12 cellular contexts compared by ENCODE assay signal in the genomic region with DNA sequence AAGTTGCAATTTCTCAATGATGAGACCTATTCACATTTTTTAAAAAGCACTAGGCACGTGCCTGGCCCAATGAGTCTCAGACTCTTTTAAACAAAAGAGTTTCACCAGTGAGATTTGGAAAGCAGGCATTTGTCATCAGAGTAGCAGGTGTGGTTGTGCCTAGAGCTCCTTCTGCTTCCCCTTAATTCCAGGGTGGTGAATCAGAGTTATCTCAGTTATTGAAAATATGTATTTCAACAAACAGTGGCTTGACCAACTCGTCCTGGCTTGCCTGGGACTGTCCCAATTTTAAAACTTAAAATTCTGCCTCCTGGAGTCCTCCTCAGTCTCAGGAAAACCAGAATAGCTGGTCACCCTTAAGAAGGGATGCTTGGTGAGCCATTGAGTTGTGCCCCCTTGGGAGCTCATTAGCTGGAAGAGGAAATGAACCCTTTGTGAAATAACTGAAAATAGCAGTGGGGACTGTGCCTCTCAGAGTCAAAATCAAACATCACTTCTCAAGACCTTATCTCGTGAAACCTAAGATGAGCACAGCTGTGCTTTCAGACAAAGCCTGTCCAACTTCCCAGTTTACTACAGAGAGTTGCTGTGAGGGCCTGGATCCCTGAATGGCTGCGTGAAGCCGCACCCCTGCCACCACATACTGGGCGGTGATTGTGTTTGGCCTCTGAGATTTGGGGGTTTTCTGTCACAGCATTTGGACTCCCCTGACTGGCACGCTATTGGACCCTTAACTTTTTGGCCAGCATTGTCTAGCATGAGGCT.
A peak's percentile ranks its signal among the peaks of the same experiment; 100 is the strongest.
DNase-seq lines count a peak whose midpoint lies in the region; ATAC-seq, FAIRE-seq and TF ChIP-seq lines count a peak whose summit lies in the region.
"Had no signal": no experiment of that assay in that cellular context is flagged by ENCODE, and none has a peak within 500 bp of the region (broad histone marks: within the 10 kb centered on the region; RNA-seq: fewer than 3 reads in every experiment).

No MANE protein-coding gene starts in this region.

- H3K27me3 Mint-ChIP-seq in brain = peaks cover 19% of the 10 kb centered on the region

- DNase-seq in D341Med (ENCODE audit: low spot score) = peak; percentile 9
- peak; percentile 99 for DNase-seq in LHCN-M2 (ENCODE audit: low read depth)
- DNase-seq in myocyte (ENCODE audit: low read depth) = peak; percentile 97
- no peak for DNase-seq in GM12892 (ENCODE audit: insufficient read length)
- no peak for DNase-seq in cerebellar cortex (ENCODE audit: low spot score)
- DNase-seq in NK-92 treated with Interleukin-12 subunit alpha and Interleukin-12 subunit beta, amount 100 ng/mL, for 24 hours (lab: John Stamatoyannopoulos, UW) = no peak
- DNase-seq: activated B cell treated with CpG ODN at 0.5 μM for 24 hours; activated naive CD4-positive, alpha-beta T cell treated with Interleukin-2 at 50 U/mL for 16 hours; KG1; NCI-H82 had no signal

- no peak for TF ChIP-seq POLR2A in GM12892 (IDR thresholded peaks at IDR 0.05; ENCODE audit: low read depth, low read length)

- no peaks in the 10 kb centered on the region for H3K36me3 Mint-ChIP-seq in brain

- no peak overlapping the region for H3K4me3 Mint-ChIP-seq in brain
- H3K4me3 Mint-ChIP-seq: activated B cell treated with CpG ODN at 0.5 μM for 24 hours had no signal

- peaks cover 39% of the 10 kb centered on the region for H3K4me1 Mint-ChIP-seq in brain

- ATAC-seq in HG03521 (IDR thresholded peaks at IDR 0.05; ENCODE audit: unreplicated experiment) = no peak

- TF ChIP-seq CTCF in brain (conservative IDR thresholded peaks at IDR 0.05) = no peak

- peak overlapping the region in 3 of 5 experiments; percentile 10 to 91 (median 77) for H3K27ac Mint-ChIP-seq in brain
- H3K27ac Mint-ChIP-seq: activated B cell treated with CpG ODN at 0.5 μM for 24 hours had no signal

- no peak for FAIRE-seq in GM12892 (lab: Jason Lieb, UNC)

- peaks cover 10 to 29% (median 19%) of the 10 kb centered on the region in 5 experiments for H3K9me3 Mint-ChIP-seq in brain

Comparison
In these comparisons a context has a peak if more than half of its experiments do, and no peak if none do; other contexts are left out.
1. DNase-seq: peak in D341Med (single experiment), LHCN-M2 (single experiment) and myocyte (single experiment); none in GM12892 (single experiment), cerebellar cortex (single experiment) and NK-92 treated with Interleukin-12 subunit alpha and Interleukin-12 subunit beta, amount 100 ng/mL, for 24 hours (single experiment).